ENCODE assay signal across 8 cellular contexts in genomic region chr16:71885261-71885650, GRCh38. TPM values are rescaled to one million over a fixed set of nuclear protein-coding genes. Genes with fewer than 3 reads are reported as not detected.
A peak's percentile ranks its signal among the peaks of the same experiment; 100 is the strongest.
DNase-seq lines count a peak whose midpoint lies in the region; ATAC-seq, FAIRE-seq and TF ChIP-seq lines count a peak whose summit lies in the region.

No MANE protein-coding gene starts in this region.

- 0 out of 2 replicates have a peak, but pooled peaks cover 2% of the 10 kb centered on the region for H3K4me1 ChIP-seq in HEK293 (ENCODE audit: control insufficient read depth, insufficient read depth, low read length)
- peaks cover 12% of the 10 kb centered on the region for H3K4me1 ChIP-seq in keratinocyte (ENCODE audit: control insufficient read depth, extremely low read depth, insufficient read depth, low read length)

- H3K27me3 ChIP-seq in WERI-Rb-1 (ENCODE audit: insufficient read depth, low read depth, severe bottlenecking) (no peaks in the 10 kb centered on the region), keratinocyte (ENCODE audit: control insufficient read depth, extremely low read depth, insufficient read depth, low read length) (no peaks in the 10 kb centered on the region)

- no peaks in the 10 kb centered on the region for H3K9me1 ChIP-seq in keratinocyte (ENCODE audit: control insufficient read depth, extremely low read depth, insufficient read depth, low read length)

- peak overlapping the region; percentile 10 for H3K4me2 ChIP-seq in keratinocyte (ENCODE audit: control insufficient read depth, extremely low read depth, insufficient read depth, low read depth, low read length)

- no peaks in the 10 kb centered on the region for H3K79me2 ChIP-seq in keratinocyte (ENCODE audit: control insufficient read depth, insufficient read depth, low read length)

- H3K9ac ChIP-seq in keratinocyte (ENCODE audit: control insufficient read depth, extremely low read depth, insufficient read depth, low read length): no peak overlapping the region

- no peak overlapping the region for H3K27ac ChIP-seq in HEK293 (ENCODE audit: extremely low read depth, low read depth, low read length)
- no peak overlapping the region for H3K27ac ChIP-seq in WERI-Rb-1
- H3K27ac ChIP-seq in keratinocyte (ENCODE audit: control insufficient read depth, insufficient read depth, low read length): no peak overlapping the region

- no peak overlapping the region for H3K4me3 ChIP-seq in HEK293 (ENCODE audit: low read depth, low read length)
- peak overlapping the region; percentile 98 for H3K4me3 ChIP-seq in WERI-Rb-1 (ENCODE audit: low read depth, low read length)
- no peak overlapping the region for H3K4me3 ChIP-seq in keratinocyte (ENCODE audit: control insufficient read depth in 2 of 3, extremely low read depth in 1 of 3, insufficient read depth in 2 of 3, low read depth in 1 of 3, low read length in 3 of 3)

- dilution Hi-C loops in keratinocyte (cut with MboI; ENCODE audit: extremely low pct_ligation_motif_present, low sequenced_read_pairs): no loop called here

- H3K36me3 ChIP-seq in HEK293 (ENCODE audit: control insufficient read depth in 2 of 2, insufficient read depth in 1 of 2, low read length in 2 of 2): peaks cover 0 to 12% of the 10 kb centered on the region in 2 experiments; a peak in 1 of 3 replicates
- H3K36me3 ChIP-seq in WERI-Rb-1: peaks cover 21% of the 10 kb centered on the region
- no peaks in the 10 kb centered on the region for H3K36me3 ChIP-seq in keratinocyte (ENCODE audit: control insufficient read depth in 2 of 2, extremely low read depth in 1 of 2, insufficient read depth in 2 of 2, low read length in 2 of 2)

- CTCF ChIA-PET in HEK293 (lab: Yijun Ruan, JAX): interaction anchor here (0.7 to 1.9 kb wide), 3 partner anchors 77 to 213 kb away, joined by 3 to 7 read pairs (median 3); partner anchors contain the start of gene HPR

- peak overlapping the region; percentile 22 for H2AFZ ChIP-seq in keratinocyte (ENCODE audit: control insufficient read depth, low read length)

- DNase-seq in AML-193 (lab: John Stamatoyannopoulos, UW): peak; percentile 33 to 49
- no peak for DNase-seq in WERI-Rb-1
- DNase-seq in keratinocyte (ENCODE audit: low read depth, low spot score): no peak
- no peak for DNase-seq in AG08396 (ENCODE audit: low spot score)
- DNase-seq in GDM1 (lab: John Stamatoyannopoulos, UW): no peak
- no peak for DNase-seq in GOT3 (lab: John Stamatoyannopoulos, UW)
- DNase-seq in left lobe of liver (ENCODE audit: low spot score): no peak

- no peaks in the 10 kb centered on the region for H4K20me1 ChIP-seq in keratinocyte (ENCODE audit: control insufficient read depth, extremely low read depth, insufficient read depth, low read length)

- no peak for FAIRE-seq in keratinocyte (lab: Jason Lieb, UNC)

- POLR2A ChIA-PET in HEK293 (lab: Yijun Ruan, JAX): interaction anchor here (0.7 to 1.4 kb wide), 5 partner anchors 9 to 72 kb away, joined by 3 to 8 read pairs (median 4); partner anchors contain the start of gene IST1

- H3K9me3 ChIP-seq in HEK293 (ENCODE audit: control insufficient read depth, insufficient read depth, low read depth, low read length) (no peaks in the 10 kb centered on the region), WERI-Rb-1 (ENCODE audit: severe bottlenecking) (no peaks in the 10 kb centered on the region), keratinocyte (ENCODE audit: control insufficient read depth, low read depth, low read length) (no peaks in the 10 kb centered on the region)

- TF ChIP-seq CTCF in HEK293 (tag by site-specific recombination; IDR thresholded peaks at IDR 0.05): no peak
- TF ChIP-seq CTCF in WERI-Rb-1 (IDR thresholded peaks at IDR 0.05; ENCODE audit: low read depth, low read length): no peak
- no peak for TF ChIP-seq CTCF in keratinocyte (optimal IDR thresholded peaks at IDR 0.05 in 1 of 3, IDR thresholded peaks at IDR 0.05 in 1 of 3, conservative IDR thresholded peaks at IDR 0.05 in 1 of 3; ENCODE audit: extremely low read depth in 1 of 3, insufficient read depth in 2 of 3, low read length in 3 of 3)

- no peak for ATAC-seq in left lobe of liver

TF ChIP-seq in HEK293, 187 proteins besides CTCF, POLR2A, EP300 and RAD21:
- TF ChIP-seq ZNF391 (tag by site-specific recombination; IDR thresholded peaks at IDR 0.05; ENCODE audit: borderline replicate concordance, low read depth): no peak
- TF ChIP-seq ZNF366 (tag by site-specific recombination; conservative IDR thresholded peaks at IDR 0.05): 0 out of 2 replicates have a peak, but pooled peaks have one; percentile 15
- TF ChIP-seq ZNF518A (tag by site-specific recombination; conservative IDR thresholded peaks at IDR 0.05; ENCODE audit: low read depth): peak; percentile 20; the same call in 1 of the 2 replicates
- TF ChIP-seq ZBTB17 (tag by site-specific recombination; IDR thresholded peaks at IDR 0.05): 0 out of 2 replicates have a peak, but pooled peaks have one; percentile 14
- peak; percentile 63; the same call in 1 of the 2 replicates for TF ChIP-seq SCRT2 (tag by site-specific recombination; IDR thresholded peaks at IDR 0.05)
- TF ChIP-seq KLF16 (tag by site-specific recombination; IDR thresholded peaks at IDR 0.05): no peak

RNA-seq across cellular contexts. Expression of gene ZNF821, which starts 1.3 kb away (rescaled TPM):
- 2.9 to 4.2 TPM (median 3.1 TPM) in 3 replicates for polyA plus RNA-seq in keratinocyte
- 5.1 TPM for polyA plus RNA-seq in keratinocyte (2011; ENCODE audit: low read depth)
- 2.8 TPM in 2 replicates for polyA plus RNA-seq in keratinocyte (2011; cell fraction: cytosol; rRNA removed)
- polyA plus RNA-seq in keratinocyte (2011; cell fraction: nucleus; rRNA removed): 4.8 TPM in 2 replicates
- polyA plus RNA-seq in keratinocyte (2012; ENCODE audit: low replicate concordance): 2.8 and 4.2 TPM in 2 replicates
- polyA minus RNA-seq in keratinocyte: 2.9 to 5.3 TPM (median 4.1 TPM) in 3 replicates
- not detected for polyA minus RNA-seq in keratinocyte (2011; cell fraction: cytosol; rRNA and poly(A)+ RNA removed)
- 1.4 and 2.2 TPM in 2 replicates for polyA minus RNA-seq in keratinocyte (2011; cell fraction: nucleus; rRNA and poly(A)+ RNA removed)
- total RNA-seq in left lobe of liver: 2.4 TPM

RNA-seq across cellular contexts. Expression of gene IST1, which starts 10.1 kb away (rescaled TPM):
- 179 to 188 TPM (median 187 TPM) in 3 replicates for polyA plus RNA-seq in keratinocyte
- polyA plus RNA-seq in keratinocyte (2011; ENCODE audit: low read depth): 111 TPM
- 85.0 and 117 TPM in 2 replicates for polyA plus RNA-seq in keratinocyte (2011; cell fraction: cytosol; rRNA removed)
- polyA plus RNA-seq in keratinocyte (2011; cell fraction: nucleus; rRNA removed): 303 and 335 TPM in 2 replicates
- 88.5 and 128 TPM in 2 replicates for polyA plus RNA-seq in keratinocyte (2012; ENCODE audit: low replicate concordance)
- polyA minus RNA-seq in keratinocyte: 102 to 173 TPM (median 149 TPM) in 3 replicates
- 40.7 TPM for polyA minus RNA-seq in keratinocyte (2011; cell fraction: cytosol; rRNA and poly(A)+ RNA removed)
- polyA minus RNA-seq in keratinocyte (2011; cell fraction: nucleus; rRNA and poly(A)+ RNA removed): 77.6 and 143 TPM in 2 replicates
- 56.2 TPM for total RNA-seq in left lobe of liver

RNA-seq across cellular contexts. Expression of gene ATXN1L, which starts 39.5 kb away (rescaled TPM):
- polyA plus RNA-seq in keratinocyte: 10.8 to 16.0 TPM (median 12.8 TPM) in 3 replicates
- 4.2 TPM for polyA plus RNA-seq in keratinocyte (2011; ENCODE audit: low read depth)
- 9.1 and 11.1 TPM in 2 replicates for polyA plus RNA-seq in keratinocyte (2011; cell fraction: cytosol; rRNA removed)
- 24.3 and 27.1 TPM in 2 replicates for polyA plus RNA-seq in keratinocyte (2011; cell fraction: nucleus; rRNA removed)
- 11.7 and 12.8 TPM in 2 replicates for polyA plus RNA-seq in keratinocyte (2012; ENCODE audit: low replicate concordance)
- 15.1 to 25.6 TPM (median 16.3 TPM) in 3 replicates for polyA minus RNA-seq in keratinocyte
- polyA minus RNA-seq in keratinocyte (2011; cell fraction: cytosol; rRNA and poly(A)+ RNA removed): 10.7 TPM
- polyA minus RNA-seq in keratinocyte (2011; cell fraction: nucleus; rRNA and poly(A)+ RNA removed): 13.3 and 19.9 TPM in 2 replicates
- 10.0 TPM for total RNA-seq in left lobe of liver

Comparison
In these comparisons a context has a peak if more than half of its experiments do, and no peak if none do; other contexts are left out.
1. DNase-seq: peak in AML-193 (2 of 2); none in WERI-Rb-1 (single experiment), keratinocyte (single experiment), AG08396 (single experiment), GDM1 (single experiment), GOT3 (single experiment) and left lobe of liver (single experiment).